Comparison of ENCODE assay signal across 23 cellular contexts in the genomic region with DNA sequence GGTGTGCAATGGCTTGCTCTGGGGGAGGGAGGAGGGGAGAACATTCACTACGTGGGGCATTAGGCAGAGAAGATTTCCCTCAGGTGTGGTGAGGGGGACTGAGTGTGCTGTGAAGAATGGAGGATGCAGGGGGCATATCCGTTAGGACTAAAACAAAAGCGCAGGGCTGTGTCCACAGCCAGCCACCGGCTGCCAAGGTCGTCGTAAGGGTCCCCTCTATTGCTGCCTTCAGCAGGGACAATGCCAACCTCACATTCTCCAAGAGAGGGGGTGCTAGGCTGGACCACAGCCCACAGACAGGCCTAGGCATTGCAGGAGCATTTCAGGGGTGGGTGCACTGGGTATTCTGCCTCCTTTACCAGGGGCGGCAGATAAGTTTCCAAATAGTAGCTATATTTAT.
"Had no signal": no experiment of that assay in that cellular context is flagged by ENCODE, and none has a peak within 500 bp of the region (broad histone marks: within the 10 kb centered on the region; RNA-seq: fewer than 3 reads in every experiment).

No MANE protein-coding gene starts in this region.

- H3K27me3 ChIP-seq: hepatocyte, neural progenitor cell, testis had no signal

- H3K4me1 ChIP-seq: foreskin keratinocyte, neural progenitor cell, parathyroid adenoma, psoas muscle, testis, tibial nerve had no signal

- DNase-seq: central memory CD4-positive, alpha-beta T cell; effector CD4-positive, alpha-beta T cell; erythroblast; foreskin keratinocyte; kidney; left colon; left ventricle myocardium superior; mesendoderm; mucosa of descending colon; naive thymus-derived CD8-positive, alpha-beta T cell; occipital lobe; psoas muscle; retina; stimulated activated CD4-positive, alpha-beta T cell treated with anti-CD3 and anti-CD28 coated beads, Interleukin-4, amount 100 ng/mL, for 1 hour; stimulated activated naive B cell treated with anti-CD40 and anti-IgM and Interleukin-4, amounts not matched to agents 10 μg/mL and 1 μg/mL and 100 μg/mL, for 72 hours; stimulated activated naive CD8-positive, alpha-beta T cell treated with anti-CD3 and anti-CD28 coated beads, Interleukin-15, amount 100 ng/mL, for 72 hours; testis had no signal

- H3K9me3 ChIP-seq: mucosa of descending colon, psoas muscle, testis, tibial nerve had no signal

- H3K36me3 ChIP-seq: neural progenitor cell, tibial nerve had no signal

- H2AFZ ChIP-seq: hepatocyte, parathyroid adenoma had no signal

- H3K9ac ChIP-seq: neural progenitor cell, parathyroid adenoma had no signal

- H3K4me3 ChIP-seq: coronary artery, hepatocyte, mucosa of descending colon, neural progenitor cell, psoas muscle, smooth muscle cell, testis, tibial nerve had no signal

- H3K27ac ChIP-seq: coronary artery, foreskin keratinocyte, hepatocyte, neural progenitor cell, parathyroid adenoma, psoas muscle, testis, tibial nerve had no signal

- H3K79me2 ChIP-seq: hepatocyte, parathyroid adenoma had no signal

- ATAC-seq: foreskin keratinocyte; left colon; left ventricle myocardium superior; mucosa of descending colon; naive thymus-derived CD8-positive, alpha-beta T cell; psoas muscle; stimulated activated naive B cell treated with anti-CD40 and anti-IgM and Interleukin-4, amounts not matched to agents 10 μg/mL and 1 μg/mL and 100 μg/mL, for 72 hours; stimulated activated naive CD8-positive, alpha-beta T cell treated with anti-CD3 and anti-CD28 coated beads, Interleukin-15, amount 100 ng/mL, for 72 hours had no signal

- H3K4me2 ChIP-seq: hepatocyte, neural progenitor cell, smooth muscle cell had no signal
